ENCODE assay signal across 19 cellular contexts in genomic region chr12:84793558-84794367, GRCh38.
DNase-seq lines count a peak whose midpoint lies in the region; TF ChIP-seq lines count a peak whose summit lies in the region.
"Had no signal": no experiment of that assay in that cellular context is flagged by ENCODE, and none has a peak within 500 bp of the region (broad histone marks: within the 10 kb centered on the region; RNA-seq: fewer than 3 reads in every experiment).

No MANE protein-coding gene starts in this region.

- DNase-seq in ACHN, result peak; percentile 13
- peak; percentile 49 for DNase-seq in HS-5 (ENCODE audit: low read depth)
- peak; percentile 33 for DNase-seq in astrocyte of the cerebellum (ENCODE audit: low read depth)
- DNase-seq in iris pigment epithelial cell (ENCODE audit: low read depth), result peak; percentile 57
- no peak for DNase-seq in GOT3 (lab: John Stamatoyannopoulos, UW)
- DNase-seq in SHP77 (lab: John Stamatoyannopoulos, UW), result no peak
- DNase-seq in NCI-H2227 treated with DMSO at 0.1 percent for 48 hours (lab: John Stamatoyannopoulos, UW), result no peak
- DNase-seq in stomach, result no peak
- DNase-seq: activated CD8-positive, alpha-beta T cell treated with anti-CD3 and anti-CD28 coated beads, Interleukin-2, amount 10 ng/mL, durations not matched to agents 7 days and 5 days; activated T-cell treated with anti-CD3 and anti-CD28 coated beads, Interleukin-2, amount 50 U/mL, for 4 hours; DMS 273 treated with DMSO at 0.1 percent for 48 hours; KG1; midbrain; NCI-H1048; NCI-H526; SJCRH30; stimulated activated CD8-positive, alpha-beta memory T cell treated with anti-CD3 and anti-CD28 coated beads, Interleukin-4, amount 100 ng/mL, for 48 hours; T-helper 2 cell had no signal

- no peak overlapping the region for H3K27ac ChIP-seq in stomach
- H3K27ac ChIP-seq: SJCRH30, suprapubic skin had no signal

- TF ChIP-seq EP300 in stomach (IDR thresholded peaks at IDR 0.05), result no peak

- no peak for TF ChIP-seq POLR2A in stomach (IDR thresholded peaks at IDR 0.05)

- TF ChIP-seq CTCF in astrocyte of the cerebellum (IDR thresholded peaks at IDR 0.05; ENCODE audit: low read depth, low read length, missing control alignments) (no peak), stomach (IDR thresholded peaks at IDR 0.05) (no peak)

- no peaks in the 10 kb centered on the region for H3K36me3 ChIP-seq in stomach
- H3K36me3 ChIP-seq: SJCRH30, suprapubic skin had no signal

- no peaks in the 10 kb centered on the region for H3K4me1 ChIP-seq in stomach
- H3K4me1 ChIP-seq: SJCRH30, suprapubic skin had no signal

- WGBS in stomach, 5 donors, result 77 to 88% (median 81%) methylated on average over 14 to 16 of the region's 16 CpGs

- no peaks in the 10 kb centered on the region for H3K9me3 ChIP-seq in stomach
- H3K9me3 ChIP-seq: SJCRH30, suprapubic skin had no signal

- in situ Hi-C loops in ACHN (cut with HindIII; ENCODE audit: low pct_ligation_motif_present, low pct_unique_long_range_greater_than_20kb, low sequenced_read_pairs) (no loop called here), astrocyte of the cerebellum (cut with HindIII; ENCODE audit: low sequenced_read_pairs) (no loop called here)

- no peaks in the 10 kb centered on the region for H3K27me3 ChIP-seq in stomach
- H3K27me3 ChIP-seq: SJCRH30, suprapubic skin had no signal

- H3K4me3 ChIP-seq in astrocyte of the cerebellum (ENCODE audit: low read depth, low read length) (no peak overlapping the region), stomach (no peak overlapping the region)
- H3K4me3 ChIP-seq: SJCRH30, suprapubic skin had no signal

- intact Hi-C loops in stomach (cut with DNase I; ENCODE audit: low total_unique reads), result no loop called here

Comparison
In these comparisons a context has a peak if more than half of its experiments do, and no peak if none do; other contexts are left out.
1. DNase-seq: peak in ACHN (single experiment), HS-5 (single experiment), astrocyte of the cerebellum (single experiment) and iris pigment epithelial cell (single experiment); none in GOT3 (single experiment), SHP77 (0 of 2), NCI-H2227 treated with DMSO at 0.1 percent for 48 hours (single experiment) and stomach (single experiment).